Comparison of ENCODE assay signal across 15 cellular contexts in genomic region chr20:7744411-7744810, GRCh38.
DNase-seq lines count a peak whose midpoint lies in the region; ATAC-seq, FAIRE-seq and TF ChIP-seq lines count a peak whose summit lies in the region.
"Had no signal": no experiment of that assay in that cellular context is flagged by ENCODE, and none has a peak within 500 bp of the region (broad histone marks: within the 10 kb centered on the region; RNA-seq: fewer than 3 reads in every experiment).

No MANE protein-coding gene starts in this region.

- H3K27me3 ChIP-seq in bronchial epithelial cell (ENCODE audit: control insufficient read depth, insufficient read depth, low read length) (no peaks in the 10 kb centered on the region), kidney epithelial cell (ENCODE audit: control insufficient read depth, insufficient read depth, low read length) (no peaks in the 10 kb centered on the region)
- H3K27me3 ChIP-seq: BLaER1 treated with 17β-estradiol and CSF1 and Interleukin-3, amounts not matched to agents 10 nM and 100 nM had no signal

- no peak overlapping the region for H3K4me3 ChIP-seq in AG10803 (ENCODE audit: low read length)
- no peak overlapping the region for H3K4me3 ChIP-seq in bronchial epithelial cell (ENCODE audit: low read depth, low read length)
- no peak overlapping the region for H3K4me3 ChIP-seq in kidney epithelial cell (ENCODE audit: low read depth, low read length)
- no peak overlapping the region for H3K4me3 ChIP-seq in coronary artery
- H3K4me3 ChIP-seq: BLaER1 treated with 17β-estradiol and CSF1 and Interleukin-3, amounts not matched to agents 10 nM and 100 nM had no signal

- DNase-seq in AG10803 (ENCODE audit: low read depth) (peak; percentile 77), HT1080 (ENCODE audit: low read depth) (peak; percentile 92), bronchial epithelial cell (ENCODE audit: low read depth) (peak; percentile 86), kidney epithelial cell (ENCODE audit: low read depth) (peak; percentile 21), NCI-H2107 treated with DMSO at 0.1 percent for 48 hours (lab: John Stamatoyannopoulos, UW; ENCODE audit: unreplicated experiment) (no peak), coronary artery (ENCODE audit: low spot score) (no peak), CD1c-positive myeloid dendritic cell (ENCODE audit: extremely low spot score) (no peak)
- DNase-seq: activated CD4-positive, alpha-beta T cell treated with anti-CD3 and anti-CD28 coated beads, Interleukin-2, amount 50 U/mL, for 4 hours; activated T-cell treated with anti-CD3 and anti-CD28 coated beads, Interleukin-2, amount 50 U/mL, for 4 hours; DMS79 treated with DMSO at 0.1 percent for 48 hours; midbrain had no signal

- no peak for ATAC-seq in GM21619 (IDR thresholded peaks at IDR 0.05; ENCODE audit: unreplicated experiment)
- ATAC-seq: activated T-cell treated with anti-CD3 and anti-CD28 coated beads, Interleukin-2, amount 50 U/mL, for 4 hours had no signal

- no peak overlapping the region for H3K27ac ChIP-seq in coronary artery
- H3K27ac ChIP-seq: BLaER1 treated with 17β-estradiol and CSF1 and Interleukin-3, amounts not matched to agents 10 nM and 100 nM had no signal

- H3K36me3 ChIP-seq in bronchial epithelial cell (ENCODE audit: control insufficient read depth, insufficient read depth, low read length) (no peaks in the 10 kb centered on the region), kidney epithelial cell (ENCODE audit: control insufficient read depth, insufficient read depth, low read length) (no peaks in the 10 kb centered on the region)
- H3K36me3 ChIP-seq: BLaER1 treated with 17β-estradiol and CSF1 and Interleukin-3, amounts not matched to agents 10 nM and 100 nM had no signal

- peak; percentile 84 for FAIRE-seq in bronchial epithelial cell (lab: Jason Lieb, UNC)
- FAIRE-seq: frontal cortex, TTC549 had no signal

- TF ChIP-seq CTCF in AG10803 (conservative IDR thresholded peaks at IDR 0.05; ENCODE audit: low read length): no peak
- TF ChIP-seq CTCF in bronchial epithelial cell (IDR thresholded peaks at IDR 0.05; ENCODE audit: insufficient read depth, low read length, severe bottlenecking): no peak
- TF ChIP-seq CTCF in kidney epithelial cell (IDR thresholded peaks at IDR 0.05; ENCODE audit: insufficient read depth, low read length, poor library complexity, severe bottlenecking): no peak
- TF ChIP-seq CTCF in coronary artery (IDR thresholded peaks at IDR 0.05): no peak

Comparison
In these comparisons a context has a peak if more than half of its experiments do, and no peak if none do; other contexts are left out.
1. DNase-seq: peak in AG10803 (single experiment), HT1080 (single experiment), bronchial epithelial cell (single experiment) and kidney epithelial cell (single experiment); none in NCI-H2107 treated with DMSO at 0.1 percent for 48 hours (single experiment), coronary artery (single experiment) and CD1c-positive myeloid dendritic cell (single experiment).